ENCODE assay signal across 13 cellular contexts in the genomic region with DNA sequence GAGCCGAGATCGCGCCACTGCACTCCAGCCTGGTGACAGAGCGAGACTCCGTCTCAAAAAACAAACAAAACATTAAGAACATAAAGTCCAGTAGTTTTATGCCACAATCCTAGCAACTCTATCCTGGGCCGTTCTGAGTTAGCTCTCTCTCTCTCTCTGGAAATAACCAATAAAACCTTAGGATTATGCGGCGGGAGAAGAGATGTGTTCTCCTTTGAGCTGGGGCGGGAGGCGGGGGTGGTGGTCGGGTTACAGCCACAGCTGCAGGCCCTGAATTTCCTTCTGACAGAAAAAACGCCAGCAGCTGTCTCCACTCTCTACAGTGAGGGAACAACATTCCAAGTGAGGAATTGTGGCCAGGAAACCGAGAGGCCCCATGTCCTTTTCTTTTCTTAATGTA. TPM values are rescaled to one million over a fixed set of nuclear protein-coding genes. Genes with fewer than 3 reads are reported as not detected.
DNase-seq lines count a peak whose midpoint lies in the region; ATAC-seq, FAIRE-seq and TF ChIP-seq lines count a peak whose summit lies in the region.
"Had no signal": no experiment of that assay in that cellular context is flagged by ENCODE, and none has a peak within 500 bp of the region (broad histone marks: within the 10 kb centered on the region; RNA-seq: fewer than 3 reads in every experiment).

No MANE protein-coding gene starts in this region.

- H3K27me3 ChIP-seq in gastroesophageal sphincter (peaks cover 25% of the 10 kb centered on the region), ovary (no peaks in the 10 kb centered on the region)

- peak; percentile 57 for ATAC-seq in SK-N-SH treated with all-trans-retinoic acid at 6 μM for 48 hours
- peak; percentile 82 for ATAC-seq in gastroesophageal sphincter
- no peak for ATAC-seq in esophagus mucosa

- TF ChIP-seq POLR2A in gastroesophageal sphincter (IDR thresholded peaks at IDR 0.05) (no peak), ovary (IDR thresholded peaks at IDR 0.05) (no peak)

- intact Hi-C loops in ovary (cut with DNase I) = loop anchor here in 1 of 4 donors (10.0 kb wide), 1 partner anchor 1756 kb away; no protein-coding TSS in a partner anchor

- H3K9me3 ChIP-seq in gastroesophageal sphincter (no peaks in the 10 kb centered on the region), ovary (no peaks in the 10 kb centered on the region)

- H3K4me3 ChIP-seq in gastroesophageal sphincter = no peak overlapping the region
- H3K4me3 ChIP-seq in ovary = no peak overlapping the region

- H3K4me1 ChIP-seq in gastroesophageal sphincter = peaks cover 0 to 19% (median 0%) of the 10 kb centered on the region in 3 donors
- H3K4me1 ChIP-seq in ovary (ENCODE audit: insufficient read depth) = no peaks in the 10 kb centered on the region

- peak overlapping the region in 3 of 4 donors; percentile 67 to 76 (median 72) for H3K27ac ChIP-seq in gastroesophageal sphincter
- H3K27ac ChIP-seq in ovary = peak overlapping the region; percentile 16 to 79

- WGBS in gastroesophageal sphincter (ENCODE audit: low coverage in 1 of 2), 2 donors = 17 to 36% methylated on average over 1 to 10 of the region's 13 CpGs
- WGBS in ovary, 3 donors = 4 to 13% (median 5%) methylated on average over 13 of the region's 13 CpGs

- DNase-seq in ELF-1 (ENCODE audit: low read depth, low spot score) (peak; percentile 50), ovary (peak; percentile 53 to 70 (median 65)), D721Med (ENCODE audit: insufficient read length, low spot score) (no peak), NCI-H345 (lab: John Stamatoyannopoulos, UW) (no peak), Kasumi-1 (lab: John Stamatoyannopoulos, UW) (no peak)
- DNase-seq: CD8-positive, alpha-beta memory T cell; effector memory CD4-positive, alpha-beta T cell; NCI-H2081 treated with DMSO at 0.1 percent for 48 hours had no signal

- TF ChIP-seq EP300 in gastroesophageal sphincter (IDR thresholded peaks at IDR 0.05) (no peak), ovary (IDR thresholded peaks at IDR 0.05) (no peak)

- TF ChIP-seq CTCF in gastroesophageal sphincter (IDR thresholded peaks at IDR 0.05) = no peak
- no peak for TF ChIP-seq CTCF in ovary (IDR thresholded peaks at IDR 0.05)
- TF ChIP-seq CTCF in D721Med (IDR thresholded peaks at IDR 0.05; ENCODE audit: insufficient read depth, missing control alignments) = no peak

- H3K36me3 ChIP-seq in gastroesophageal sphincter (no peaks in the 10 kb centered on the region), ovary (no peaks in the 10 kb centered on the region)

- FAIRE-seq in D721Med (lab: Jason Lieb, UNC) = no peak

TF ChIP-seq in SK-N-SH treated with all-trans-retinoic acid at 6 μM for 48 hours, 23 proteins besides CTCF, POLR2A, EP300 and RAD21:
- TF ChIP-seq CSRNP3 (CRISPR knock-in tag; IDR thresholded peaks at IDR 0.05) (no peak), TCF4 (CRISPR knock-in tag; IDR thresholded peaks at IDR 0.05; ENCODE audit: borderline replicate concordance) (no peak), ZFP3 (CRISPR knock-in tag; IDR thresholded peaks at IDR 0.05) (no peak), GLIS3 (CRISPR knock-in tag; IDR thresholded peaks at IDR 0.05) (no peak), ISL1 (CRISPR knock-in tag; IDR thresholded peaks at IDR 0.05) (no peak), ZFP30 (CRISPR knock-in tag; IDR thresholded peaks at IDR 0.05) (no peak)
- TF ChIP-seq, protein P1, sequence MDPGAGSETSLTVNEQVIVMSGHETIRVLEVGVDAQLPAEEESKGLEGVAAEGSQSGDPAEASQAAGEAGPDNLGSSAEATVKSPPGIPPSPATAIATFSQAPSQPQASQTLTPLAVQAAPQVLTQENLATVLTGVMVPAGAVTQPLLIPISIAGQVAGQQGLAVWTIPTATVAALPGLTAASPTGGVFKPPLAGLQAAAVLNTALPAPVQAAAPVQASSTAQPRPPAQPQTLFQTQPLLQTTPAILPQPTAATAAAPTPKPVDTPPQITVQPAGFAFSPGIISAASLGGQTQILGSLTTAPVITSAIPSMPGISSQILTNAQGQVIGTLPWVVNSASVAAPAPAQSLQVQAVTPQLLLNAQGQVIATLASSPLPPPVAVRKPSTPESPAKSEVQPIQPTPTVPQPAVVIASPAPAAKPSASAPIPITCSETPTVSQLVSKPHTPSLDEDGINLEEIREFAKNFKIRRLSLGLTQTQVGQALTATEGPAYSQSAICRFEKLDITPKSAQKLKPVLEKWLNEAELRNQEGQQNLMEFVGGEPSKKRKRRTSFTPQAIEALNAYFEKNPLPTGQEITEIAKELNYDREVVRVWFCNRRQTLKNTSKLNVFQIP (CRISPR knock-in tag; IDR thresholded peaks at IDR 0.05; ENCODE audit: borderline replicate concordance, low read depth) = no peak

RNA-seq across cellular contexts. Expression of gene PNMA8A, which starts 9.0 kb away (rescaled TPM):
- total RNA-seq in gastroesophageal sphincter = 1 to 10 TPM; 1.6 to 5.4 (median 4.0) TPM
- total RNA-seq in ovary = 10 to 100 TPM in 6 of 7 donors, 1 to 10 TPM in 1; 8.8 to 35.3 (median 32.8) TPM
- 10 to 100 TPM in 1 of 2 donors, 1 to 10 TPM in 1; 9.9 to 13.2 TPM for polyA plus RNA-seq in ovary
- 0.12 TPM for total RNA-seq in esophagus mucosa
- total RNA-seq: lung microvascular endothelial cell; T-helper 2 cell treated with Interferon-gamma antibody and Interleukin-4, amounts not matched to agents 100 ng/mL and 5 ng/mL, for 36 hours had no signal
- polyA plus RNA-seq: CD8-positive, alpha-beta memory T cell had no signal

RNA-seq across cellular contexts. Expression of gene PNMA8B, which starts 15.3 kb away (rescaled TPM):
- total RNA-seq in gastroesophageal sphincter (1 to 10 TPM; 1.2 to 3.4 (median 1.6) TPM), ovary (10 to 100 TPM in 1 of 7 donors, 1 to 10 TPM in 6; 2.8 to 10.6 (median 6.2) TPM), esophagus mucosa (0.08 TPM)
- 1 to 10 TPM in 1 of 2 donors, under 1 TPM in 1; 0.97 to 5.2 TPM for polyA plus RNA-seq in ovary
- total RNA-seq: T-helper 2 cell treated with Interferon-gamma antibody and Interleukin-4, amounts not matched to agents 100 ng/mL and 5 ng/mL, for 36 hours had no signal
- polyA plus RNA-seq: CD8-positive, alpha-beta memory T cell had no signal

RNA-seq across cellular contexts. Expression of gene PNMA8C, which starts 51.7 kb away (rescaled TPM):
- total RNA-seq in gastroesophageal sphincter = under 1 TPM in 3 of 4 donors, not detected in 1; 0.12 to 0.39 (median 0.27) TPM
- total RNA-seq in ovary = under 1 TPM in 6 of 7 donors, not detected in 1; 0.25 to 0.82 (median 0.39) TPM
- polyA plus RNA-seq in ovary = under 1 TPM; 0.15 to 0.32 TPM
- not detected for total RNA-seq in esophagus mucosa
- total RNA-seq: CD8-positive, alpha-beta memory T cell; lung microvascular endothelial cell; T-helper 2 cell treated with Interferon-gamma antibody and Interleukin-4, amounts not matched to agents 100 ng/mL and 5 ng/mL, for 36 hours had no signal
- polyA plus RNA-seq: CD8-positive, alpha-beta memory T cell had no signal

Comparison
In these comparisons a context has a peak if more than half of its experiments do, and no peak if none do; other contexts are left out.
1. DNase-seq: peak in ELF-1 (single experiment) and ovary (5 of 5); none in D721Med (single experiment), NCI-H345 (single experiment) and Kasumi-1 (0 of 2).